In the genomic region with DNA sequence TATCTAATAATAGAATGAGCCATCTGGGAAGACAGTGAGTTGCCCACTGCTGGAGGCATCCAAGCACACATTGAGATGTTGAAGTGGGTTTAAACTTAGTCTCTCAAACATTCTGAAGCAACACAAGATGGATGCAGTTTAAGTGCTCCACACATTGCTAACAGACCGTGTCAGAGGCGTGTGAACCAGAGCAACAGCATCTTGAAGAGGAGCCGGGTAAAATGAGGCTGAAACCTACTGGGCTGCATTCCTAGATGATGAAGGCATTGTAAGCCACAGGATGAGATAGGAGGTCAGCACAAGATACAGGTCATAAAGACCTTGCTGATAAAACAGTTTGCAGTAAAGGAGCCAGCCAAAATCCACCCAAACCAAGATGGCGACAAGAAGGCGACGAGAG, we compare ENCODE assay signal across 23 cellular contexts.
DNase-seq lines count a peak whose midpoint lies in the region; ATAC-seq, FAIRE-seq and TF ChIP-seq lines count a peak whose summit lies in the region.
"Had no signal": no experiment of that assay in that cellular context is flagged by ENCODE, and none has a peak within 500 bp of the region (broad histone marks: within the 10 kb centered on the region; RNA-seq: fewer than 3 reads in every experiment).

No MANE protein-coding gene starts in this region.

- DNase-seq in Karpas-422 = peak; percentile 24
- peak; percentile 20 for DNase-seq in RCC 7860 (ENCODE audit: low spot score)
- peak; percentile 23 for DNase-seq in bronchial epithelial cell (ENCODE audit: low read depth)
- peak; percentile 12 for DNase-seq in mesendoderm
- no peak for DNase-seq in NCI-H187 (lab: John Stamatoyannopoulos, UW)
- DNase-seq in NCI-H2196 (lab: John Stamatoyannopoulos, UW; ENCODE audit: unreplicated experiment) = no peak
- DNase-seq: AML-193; Caco-2; Calu3; CD4-positive, alpha-beta T cell; CD8-positive, alpha-beta T cell; DMS79 treated with DMSO at 0.1 percent for 48 hours; GF-D8 had no signal

- no peak overlapping the region for H2BK5ac ChIP-seq in mesendoderm (ENCODE audit: low read length)

- no peak overlapping the region for H4K8ac ChIP-seq in mesendoderm (ENCODE audit: low read depth, low read length)

- no peak for ATAC-seq in GM19452 (IDR thresholded peaks at IDR 0.05; ENCODE audit: unreplicated experiment)
- no peak for ATAC-seq in HG03159 (IDR thresholded peaks at IDR 0.05; ENCODE audit: unreplicated experiment)
- ATAC-seq: A549; CD8-positive, alpha-beta T cell had no signal

- H2BK15ac ChIP-seq in mesendoderm (replicated peaks; ENCODE audit: low read depth) = no peak overlapping the region

- H3K9me2 ChIP-seq in Karpas-422 (replicated peaks; ENCODE audit: insufficient read depth, low read length) = no peaks in the 10 kb centered on the region

- no peaks in the 10 kb centered on the region for H3K9me3 ChIP-seq in Karpas-422 (ENCODE audit: low read length)
- H3K9me3 ChIP-seq: A549, Caco-2 had no signal

- H3K4me2 ChIP-seq in Karpas-422 (ENCODE audit: low read depth, low read length, poor library complexity, severe bottlenecking) = no peak overlapping the region
- H3K4me2 ChIP-seq in mesendoderm (ENCODE audit: low read length) = no peak overlapping the region
- H3K4me2 ChIP-seq: A549; BLaER1 treated with 17β-estradiol and CSF1 and Interleukin-3, amounts not matched to agents 10 nM and 100 nM had no signal

- no peak for FAIRE-seq in RCC 7860 (lab: Jason Lieb, UNC)
- FAIRE-seq in bronchial epithelial cell (lab: Jason Lieb, UNC) = peak; percentile 60
- FAIRE-seq: A549, D721Med, G401.6, GM12891, GM19239 had no signal

- H2BK120ac ChIP-seq in mesendoderm (ENCODE audit: low read depth, low read length) = no peak overlapping the region

- H3K4me3 ChIP-seq in Karpas-422 (ENCODE audit: low read length) (no peak overlapping the region), bronchial epithelial cell (ENCODE audit: low read depth, low read length) (no peak overlapping the region), mesendoderm (ENCODE audit: low read length) (no peak overlapping the region)
- H3K4me3 ChIP-seq: A549; BLaER1 treated with 17β-estradiol and CSF1 and Interleukin-3, amounts not matched to agents 10 nM and 100 nM had no signal

- H2AK5ac ChIP-seq in mesendoderm (ENCODE audit: low read length) = no peak overlapping the region

- no peak overlapping the region for H3K23ac ChIP-seq in mesendoderm (ENCODE audit: low read length)

- H3K18ac ChIP-seq in mesendoderm (ENCODE audit: low read length) = no peak overlapping the region

- H3K4ac ChIP-seq in mesendoderm (ENCODE audit: low read depth, low read length) = no peak overlapping the region

- TF ChIP-seq CTCF in bronchial epithelial cell (IDR thresholded peaks at IDR 0.05; ENCODE audit: insufficient read depth, low read length, severe bottlenecking) = no peak

- H3K4me1 ChIP-seq in Karpas-422 (ENCODE audit: low read length) = peaks cover 4% of the 10 kb centered on the region; the same call in 1 of the 2 replicates
- H3K4me1 ChIP-seq in mesendoderm (ENCODE audit: control insufficient read depth, low read depth, low read length) = no peaks in the 10 kb centered on the region
- H3K4me1 ChIP-seq: A549; BLaER1 treated with 17β-estradiol and CSF1 and Interleukin-3, amounts not matched to agents 10 nM and 100 nM; Caco-2 had no signal

- no peak overlapping the region for H4K5ac ChIP-seq in mesendoderm (ENCODE audit: low read length)

- H4K20me1 ChIP-seq in Karpas-422 (ENCODE audit: insufficient read depth, low read depth, low read length) = no peaks in the 10 kb centered on the region
- H4K20me1 ChIP-seq: BLaER1 treated with 17β-estradiol and CSF1 and Interleukin-3, amounts not matched to agents 10 nM and 100 nM had no signal

- no peaks in the 10 kb centered on the region for H3K27me3 ChIP-seq in Karpas-422 (ENCODE audit: low read length)
- no peaks in the 10 kb centered on the region for H3K27me3 ChIP-seq in bronchial epithelial cell (ENCODE audit: control insufficient read depth, insufficient read depth, low read length)
- no peaks in the 10 kb centered on the region for H3K27me3 ChIP-seq in mesendoderm (ENCODE audit: insufficient read depth, low read length, poor library complexity)
- H3K27me3 ChIP-seq: BLaER1 treated with 17β-estradiol and CSF1 and Interleukin-3, amounts not matched to agents 10 nM and 100 nM had no signal

- no peak overlapping the region for H2AFZ ChIP-seq in Karpas-422 (ENCODE audit: low read length)

- no CpG with 5 or more reads among the region's 6 CpGs for WGBS in mesendoderm (ENCODE audit: extremely low coverage, insufficient coverage, low lambda C conversion rate)

- H3K9ac ChIP-seq in Karpas-422 (ENCODE audit: low read length) (no peak overlapping the region), mesendoderm (ENCODE audit: low read length) (no peak overlapping the region)
- H3K9ac ChIP-seq: BLaER1 treated with 17β-estradiol and CSF1 and Interleukin-3, amounts not matched to agents 10 nM and 100 nM had no signal

- H3K79me1 ChIP-seq in mesendoderm (ENCODE audit: low read length) = no peaks in the 10 kb centered on the region

- H3K36me3 ChIP-seq in Karpas-422 (ENCODE audit: insufficient read depth, low read length) = no peaks in the 10 kb centered on the region
- H3K36me3 ChIP-seq in bronchial epithelial cell (ENCODE audit: control insufficient read depth, insufficient read depth, low read length) = no peaks in the 10 kb centered on the region
- H3K36me3 ChIP-seq in mesendoderm (ENCODE audit: control insufficient read depth, insufficient read depth, low read length) = no peaks in the 10 kb centered on the region
- H3K36me3 ChIP-seq: BLaER1 treated with 17β-estradiol and CSF1 and Interleukin-3, amounts not matched to agents 10 nM and 100 nM had no signal

- H3K27ac ChIP-seq in Karpas-422 (ENCODE audit: low read length) (no peak overlapping the region), mesendoderm (ENCODE audit: low read depth, low read length) (no peak overlapping the region)
- H3K27ac ChIP-seq: 22Rv1; A549; BLaER1 treated with 17β-estradiol and CSF1 and Interleukin-3, amounts not matched to agents 10 nM and 100 nM; C4-2B had no signal

- H3K56ac ChIP-seq in mesendoderm (ENCODE audit: low read length) = no peak overlapping the region

- H3K79me2 ChIP-seq in Karpas-422 (ENCODE audit: low read length) = no peaks in the 10 kb centered on the region
- H3K79me2 ChIP-seq in mesendoderm (ENCODE audit: control insufficient read depth, insufficient read depth, low read length) = no peaks in the 10 kb centered on the region

Comparison
In these comparisons a context has a peak if more than half of its experiments do, and no peak if none do; other contexts are left out.
1. DNase-seq: peak in Karpas-422 (single experiment), RCC 7860 (single experiment), bronchial epithelial cell (single experiment) and mesendoderm (single experiment); none in NCI-H187 (0 of 2) and NCI-H2196 (single experiment).